ENCODE assay signal across 23 cellular contexts in the genomic region with DNA sequence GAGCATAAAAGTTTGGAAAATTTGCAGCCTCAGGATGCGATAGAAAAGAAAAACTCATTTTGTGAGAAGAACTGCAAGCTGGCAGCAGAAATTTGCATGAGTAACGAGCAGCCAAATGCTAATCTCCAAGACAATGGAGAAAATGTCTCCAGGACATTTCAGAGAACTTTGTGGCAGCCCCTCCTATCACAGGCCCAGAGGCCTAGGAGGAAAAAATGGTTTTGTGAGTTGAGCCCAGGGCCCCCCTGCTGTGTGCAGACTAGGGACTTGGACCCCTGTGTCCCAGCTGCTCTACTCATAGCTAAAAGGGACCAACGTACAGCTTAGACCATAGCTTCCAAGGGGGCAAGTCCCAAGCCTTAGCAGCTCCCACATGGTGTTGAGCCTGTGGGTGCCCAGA.
"Had no signal": no experiment of that assay in that cellular context is flagged by ENCODE, and none has a peak within 500 bp of the region (broad histone marks: within the 10 kb centered on the region; RNA-seq: fewer than 3 reads in every experiment).

No MANE protein-coding gene starts in this region.

- H3K4me3 ChIP-seq: dorsolateral prefrontal cortex, esophagus muscularis mucosa, heart right ventricle, left lung, prostate gland, right atrium auricular region, sigmoid colon, stomach, thyroid gland, vagina had no signal

- H3K4me1 Mint-ChIP-seq: nephron progenitor cell; stimulated activated effector memory CD8-positive, alpha-beta T cell treated with anti-CD3 and anti-CD28 coated beads, Interleukin-12 subunit alpha, Interleukin-12 subunit beta, amount 100 ng/mL, for 72 hours had no signal

- H3K27me3 Mint-ChIP-seq: naive thymus-derived CD8-positive, alpha-beta T cell had no signal

- H3K4me1 ChIP-seq: esophagus muscularis mucosa, heart right ventricle, left lung, prostate gland, right atrium auricular region, sigmoid colon, stomach, thyroid gland, vagina had no signal

- H3K9me3 ChIP-seq: esophagus muscularis mucosa, prostate gland, right atrium auricular region, thyroid gland, vagina had no signal

- H3K4me3 Mint-ChIP-seq: naive thymus-derived CD8-positive, alpha-beta T cell; nephron progenitor cell; stimulated activated effector memory CD8-positive, alpha-beta T cell treated with anti-CD3 and anti-CD28 coated beads, Interleukin-12 subunit alpha, Interleukin-12 subunit beta, amount 100 ng/mL, for 72 hours had no signal

- H3K27ac Mint-ChIP-seq: nephron progenitor cell had no signal

- H3K27ac ChIP-seq: dorsolateral prefrontal cortex, esophagus muscularis mucosa, heart right ventricle, left lung, prostate gland, right atrium auricular region, sigmoid colon, stomach, thyroid gland, vagina had no signal

- DNase-seq: dorsolateral prefrontal cortex; effector CD4-positive, alpha-beta T cell; foreskin melanocyte; glutamatergic neuron; heart right ventricle; hippocampal formation; left cardiac atrium; left lung; naive thymus-derived CD8-positive, alpha-beta T cell; nephron progenitor cell; nucleus accumbens; sigmoid colon; stimulated activated CD4-positive, alpha-beta T cell treated with anti-CD3 and anti-CD28 coated beads, Interleukin-2, amount 100 ng/mL, for 24 hours; stimulated activated CD4-positive, alpha-beta T cell treated with anti-CD3 and anti-CD28 coated beads, Interleukin-4, amount 100 ng/mL, for 24 hours; stimulated activated naive CD4-positive, alpha-beta T cell treated with Interleukin-2 at 50 U/mL for 16 hours; stomach; thyroid gland; trophoblast cell had no signal

- H3K27me3 ChIP-seq: dorsolateral prefrontal cortex, esophagus muscularis mucosa, heart right ventricle, left lung, right atrium auricular region, sigmoid colon, stomach, thyroid gland, vagina had no signal

- ATAC-seq: heart right ventricle; left cardiac atrium; left lung; naive thymus-derived CD8-positive, alpha-beta T cell; stimulated activated effector memory CD8-positive, alpha-beta T cell treated with anti-CD3 and anti-CD28 coated beads, Interleukin-12 subunit alpha, Interleukin-12 subunit beta, amount 100 ng/mL, for 72 hours had no signal
